2 cellular contexts compared by ENCODE assay signal in genomic region chr1:21317690-21318043, GRCh38.
TF ChIP-seq lines count a peak whose summit lies in the region.

No MANE protein-coding gene starts in this region.

TF ChIP-seq in liver, 16 proteins besides CTCF, POLR2A, EP300 and RAD21 (continued from another document):
- no peak for TF ChIP-seq NR2F2 (IDR thresholded peaks at IDR 0.05)

TF ChIP-seq in HepG2, 621 proteins besides CTCF, POLR2A, EP300 and RAD21:
- no peak for TF ChIP-seq ZNF609 (CRISPR knock-in tag; IDR thresholded peaks at IDR 0.05; ENCODE audit: borderline replicate concordance)
- TF ChIP-seq MIXL1 (CRISPR knock-in tag; IDR thresholded peaks at IDR 0.05) = no peak
- TF ChIP-seq ZNF260 (CRISPR knock-in tag; IDR thresholded peaks at IDR 0.05; ENCODE audit: borderline replicate concordance, low read depth) = no peak
- TF ChIP-seq ZEB1 (IDR thresholded peaks at IDR 0.05; ENCODE audit: insufficient replicate concordance, low read depth) = no peak
- TF ChIP-seq BRD4 (CRISPR knock-in tag; IDR thresholded peaks at IDR 0.05) = no peak
- no peak for TF ChIP-seq ATF3 (CRISPR knock-in tag; IDR thresholded peaks at IDR 0.05)
- no peak for TF ChIP-seq PRDM4 (CRISPR knock-in tag; IDR thresholded peaks at IDR 0.05; ENCODE audit: borderline replicate concordance)
- no peak for TF ChIP-seq ZNF781 (CRISPR knock-in tag; IDR thresholded peaks at IDR 0.05; ENCODE audit: borderline replicate concordance, not compliant biosample characterization)
- TF ChIP-seq ATM (IDR thresholded peaks at IDR 0.05; ENCODE audit: borderline replicate concordance) = no peak
- TF ChIP-seq GZF1 (CRISPR knock-in tag; IDR thresholded peaks at IDR 0.05) = no peak
